In the genomic region with DNA sequence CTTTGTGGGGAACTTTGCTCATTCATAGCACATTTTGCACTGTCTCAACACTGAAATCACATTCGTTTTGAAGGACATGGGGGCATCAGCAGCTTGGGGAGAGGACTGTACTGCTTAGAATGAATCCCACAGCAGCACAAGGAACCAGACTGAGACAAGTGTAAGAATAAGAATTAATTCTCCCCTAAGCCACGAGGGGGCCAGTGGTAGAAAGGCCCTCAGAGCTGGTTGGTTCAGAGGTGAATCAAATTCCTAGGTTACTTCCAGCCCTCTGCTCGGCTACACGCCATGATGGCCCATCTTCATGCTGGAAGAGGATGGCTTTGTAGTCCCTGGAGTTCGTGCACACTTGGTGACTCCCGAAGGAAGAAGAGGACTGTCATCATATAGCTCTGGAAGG, we compare ENCODE assay signal across 13 cellular contexts. TPM values are rescaled to one million over a fixed set of nuclear protein-coding genes. Genes with fewer than 3 reads are reported as not detected.
DNase-seq lines count a peak whose midpoint lies in the region; ATAC-seq and TF ChIP-seq lines count a peak whose summit lies in the region.
"Had no signal": no experiment of that assay in that cellular context is flagged by ENCODE, and none has a peak within 500 bp of the region (broad histone marks: within the 10 kb centered on the region; RNA-seq: fewer than 3 reads in every experiment).

No MANE protein-coding gene starts in this region.

- H3K27ac Mint-ChIP-seq in MCF 10A (ENCODE audit: low read depth, unreplicated experiment) (no peak overlapping the region), neural progenitor cell (no peak overlapping the region)
- no peak overlapping the region for H3K27ac Mint-ChIP-seq in stimulated activated effector memory CD8-positive, alpha-beta T cell treated with anti-CD3 and anti-CD28 coated beads, Interleukin-12 subunit alpha, Interleukin-12 subunit beta, amount 100 ng/mL, for 72 hours

- intact Hi-C loops in MCF 10A (cut with micrococcal nuclease) (loop anchor here (5.0 kb wide), 2 partner anchors 255 to 275 kb away; no protein-coding TSS in a partner anchor), breast epithelium (cut with DNase I; ENCODE audit: low total_unique reads) (no loop called here)

- H2AFZ ChIP-seq in KMS-11 (ENCODE audit: low read depth) (no peak overlapping the region), neural progenitor cell (replicated peaks) (no peak overlapping the region)

- in situ Hi-C loops in brain microvascular endothelial cell (cut with HindIII; ENCODE audit: low pct_ligation_motif_present, low sequenced_read_pairs): no loop called here

- H3K9me3 ChIP-seq in breast epithelium: no peaks in the 10 kb centered on the region
- H3K9me3 ChIP-seq in neural progenitor cell (ENCODE audit: low read depth): no peaks in the 10 kb centered on the region
- H3K9me3 ChIP-seq: BLaER1 treated with 17β-estradiol and CSF1 and Interleukin-3, amounts not matched to agents 10 nM and 100 nM; upper lobe of right lung had no signal

- H3K9ac ChIP-seq in KMS-11 (no peak overlapping the region), neural progenitor cell (no peak overlapping the region)
- H3K9ac ChIP-seq: BLaER1 treated with 17β-estradiol and CSF1 and Interleukin-3, amounts not matched to agents 10 nM and 100 nM had no signal

- H3K4me2 ChIP-seq in KMS-11 (no peak overlapping the region), neural progenitor cell (no peak overlapping the region)
- H3K4me2 ChIP-seq: BLaER1 treated with 17β-estradiol and CSF1 and Interleukin-3, amounts not matched to agents 10 nM and 100 nM had no signal

- TF ChIP-seq CTCF in MCF 10A (IDR thresholded peaks at IDR 0.05; ENCODE audit: unreplicated experiment): peak; percentile 28
- no peak for TF ChIP-seq CTCF in breast epithelium (IDR thresholded peaks at IDR 0.05)
- TF ChIP-seq CTCF in KMS-11 (conservative IDR thresholded peaks at IDR 0.05; ENCODE audit: low read depth, low read length): peak; percentile 42
- peak; percentile 32 for TF ChIP-seq CTCF in brain microvascular endothelial cell (IDR thresholded peaks at IDR 0.05; ENCODE audit: low read depth, low read length, missing control alignments)
- no peak for TF ChIP-seq CTCF in neural progenitor cell (IDR thresholded peaks at IDR 0.05)

- peaks cover 4% of the 10 kb centered on the region for H3F3A ChIP-seq in neural progenitor cell (ENCODE audit: low read depth)

- H3K36me3 ChIP-seq in breast epithelium (no peaks in the 10 kb centered on the region), KMS-11 (ENCODE audit: insufficient read depth) (no peaks in the 10 kb centered on the region), brain microvascular endothelial cell (replicated peaks) (no peaks in the 10 kb centered on the region), neural progenitor cell (no peaks in the 10 kb centered on the region)
- H3K36me3 ChIP-seq: BLaER1 treated with 17β-estradiol and CSF1 and Interleukin-3, amounts not matched to agents 10 nM and 100 nM; upper lobe of right lung had no signal

- H3K9me3 Mint-ChIP-seq in MCF 10A (ENCODE audit: unreplicated experiment) (no peaks in the 10 kb centered on the region), neural progenitor cell (no peaks in the 10 kb centered on the region)
- H3K9me3 Mint-ChIP-seq in stimulated activated effector memory CD8-positive, alpha-beta T cell treated with anti-CD3 and anti-CD28 coated beads, Interleukin-12 subunit alpha, Interleukin-12 subunit beta, amount 100 ng/mL, for 72 hours: no peaks in the 10 kb centered on the region

- H3K27ac ChIP-seq in breast epithelium (no peak overlapping the region), KMS-11 (no peak overlapping the region), brain microvascular endothelial cell (no peak overlapping the region), neural progenitor cell (no peak overlapping the region)
- H3K27ac ChIP-seq: BLaER1 treated with 17β-estradiol and CSF1 and Interleukin-3, amounts not matched to agents 10 nM and 100 nM; coronary artery; upper lobe of right lung had no signal

- ATAC-seq in stimulated activated effector memory CD8-positive, alpha-beta T cell treated with anti-CD3 and anti-CD28 coated beads, Interleukin-12 subunit alpha, Interleukin-12 subunit beta, amount 100 ng/mL, for 72 hours: peak; percentile 40
- ATAC-seq: upper lobe of right lung had no signal

- POLR2A ChIA-PET in MCF 10A (lab: Yijun Ruan, JAX): interaction anchor here (0.8 kb wide), 1 partner anchor 42 kb away, joined by 3 read pairs; no protein-coding TSS in a partner anchor

- H4K20me1 ChIP-seq in KMS-11 (ENCODE audit: insufficient read depth): no peaks in the 10 kb centered on the region
- no peaks in the 10 kb centered on the region for H4K20me1 ChIP-seq in neural progenitor cell (ENCODE audit: low read depth)
- H4K20me1 ChIP-seq: BLaER1 treated with 17β-estradiol and CSF1 and Interleukin-3, amounts not matched to agents 10 nM and 100 nM had no signal

- H3K36me3 Mint-ChIP-seq in MCF 10A (ENCODE audit: insufficient read depth, unreplicated experiment) (no peaks in the 10 kb centered on the region), neural progenitor cell (no peaks in the 10 kb centered on the region)
- no peaks in the 10 kb centered on the region for H3K36me3 Mint-ChIP-seq in stimulated activated effector memory CD8-positive, alpha-beta T cell treated with anti-CD3 and anti-CD28 coated beads, Interleukin-12 subunit alpha, Interleukin-12 subunit beta, amount 100 ng/mL, for 72 hours

- H3K27me3 Mint-ChIP-seq in MCF 10A (ENCODE audit: insufficient read depth, unreplicated experiment) (no peaks in the 10 kb centered on the region), neural progenitor cell (ENCODE audit: insufficient read depth, low read depth) (peaks cover 3% of the 10 kb centered on the region)

- H3K4me3 Mint-ChIP-seq in MCF 10A (ENCODE audit: unreplicated experiment) (no peak overlapping the region), neural progenitor cell (no peak overlapping the region)
- H3K4me3 Mint-ChIP-seq in stimulated activated effector memory CD8-positive, alpha-beta T cell treated with anti-CD3 and anti-CD28 coated beads, Interleukin-12 subunit alpha, Interleukin-12 subunit beta, amount 100 ng/mL, for 72 hours: no peak overlapping the region

- TF ChIP-seq POLR2A in breast epithelium (IDR thresholded peaks at IDR 0.05): no peak

- CTCF ChIA-PET in MCF 10A (lab: Yijun Ruan, JAX): interaction anchor here (0.5 to 11.9 kb wide), 21 partner anchors 9 to 596 kb away, joined by 3 to 124 read pairs (median 5); partner anchors contain the start of gene MC5R

- no peaks in the 10 kb centered on the region for H3K79me2 ChIP-seq in KMS-11 (ENCODE audit: insufficient read depth, low read depth)
- H3K79me2 ChIP-seq in neural progenitor cell (ENCODE audit: low read depth): no peaks in the 10 kb centered on the region

- BruUV-seq in MCF 10A (replicated peaks; lab: Mats Ljungman, UMichigan): no TSS peak

- H3K4me3 ChIP-seq in breast epithelium (no peak overlapping the region), KMS-11 (IDR thresholded peaks at IDR 0.05; ENCODE audit: insufficient read depth, low read depth, low read length) (no peak overlapping the region), brain microvascular endothelial cell (ENCODE audit: low read depth, low read length) (no peak overlapping the region), neural progenitor cell (no peak overlapping the region)
- H3K4me3 ChIP-seq: BLaER1 treated with 17β-estradiol and CSF1 and Interleukin-3, amounts not matched to agents 10 nM and 100 nM; coronary artery; upper lobe of right lung had no signal

- H3K4me1 Mint-ChIP-seq in MCF 10A (ENCODE audit: insufficient read depth, unreplicated experiment) (peaks cover 6% of the 10 kb centered on the region), neural progenitor cell (peaks cover 3% of the 10 kb centered on the region)
- H3K4me1 Mint-ChIP-seq in stimulated activated effector memory CD8-positive, alpha-beta T cell treated with anti-CD3 and anti-CD28 coated beads, Interleukin-12 subunit alpha, Interleukin-12 subunit beta, amount 100 ng/mL, for 72 hours: no peaks in the 10 kb centered on the region

- H3K27me3 ChIP-seq in breast epithelium (no peaks in the 10 kb centered on the region), KMS-11 (ENCODE audit: insufficient read depth, low read depth) (no peaks in the 10 kb centered on the region), brain microvascular endothelial cell (replicated peaks) (no peaks in the 10 kb centered on the region), neural progenitor cell (no peaks in the 10 kb centered on the region)
- H3K27me3 ChIP-seq: BLaER1 treated with 17β-estradiol and CSF1 and Interleukin-3, amounts not matched to agents 10 nM and 100 nM; upper lobe of right lung had no signal

- DNase-seq in MCF 10A (ENCODE audit: unreplicated experiment): peak; percentile 24
- no peak for DNase-seq in breast epithelium (ENCODE audit: low spot score in 2 of 2)
- no peak for DNase-seq in brain microvascular endothelial cell
- DNase-seq in stimulated activated effector memory CD8-positive, alpha-beta T cell treated with anti-CD3 and anti-CD28 coated beads, Interleukin-12 subunit alpha, Interleukin-12 subunit beta, amount 100 ng/mL, for 72 hours (ENCODE audit: low spot score in 2 of 2): no peak
- DNase-seq in neural progenitor cell (ENCODE audit: low spot score): no peak
- no peak for DNase-seq in NCI-H526 (lab: John Stamatoyannopoulos, UW)
- no peak for DNase-seq in inferior parietal cortex (ENCODE audit: extremely low spot score)
- DNase-seq: upper lobe of right lung had no signal

- H3K4me1 ChIP-seq in breast epithelium: no peaks in the 10 kb centered on the region
- H3K4me1 ChIP-seq in KMS-11 (ENCODE audit: low read depth, poor library complexity, severe bottlenecking): no peaks in the 10 kb centered on the region
- H3K4me1 ChIP-seq in neural progenitor cell: peaks cover 21% of the 10 kb centered on the region
- H3K4me1 ChIP-seq: BLaER1 treated with 17β-estradiol and CSF1 and Interleukin-3, amounts not matched to agents 10 nM and 100 nM; upper lobe of right lung had no signal

RNA-seq across cellular contexts. Expression of gene MC5R, which starts 12.0 kb away (rescaled TPM):
- not detected in 2 replicates for total RNA-seq in MCF 10A (2022)
- total RNA-seq in breast epithelium: not detected
- not detected in 2 replicates for total RNA-seq in neural progenitor cell (ENCODE audit: low replicate concordance)
- total RNA-seq: mesenteric fat pad, renal cortical epithelial cell, upper lobe of right lung had no signal

Comparison
In these comparisons a context has a peak if more than half of its experiments do, and no peak if none do; other contexts are left out.
1. CTCF ChIP-seq: peak in MCF 10A (single experiment), KMS-11 (single experiment) and brain microvascular endothelial cell (single experiment); none in breast epithelium (0 of 3) and neural progenitor cell (single experiment).